ENCODE assay signal across 8 cellular contexts in genomic region chr16:47258874-47259461, GRCh38.
DNase-seq lines count a peak whose midpoint lies in the region; ATAC-seq, FAIRE-seq and TF ChIP-seq lines count a peak whose summit lies in the region.

No MANE protein-coding gene starts in this region.

- CTCF ChIA-PET in activated CD8-positive, alpha-beta memory T cell treated with anti-CD3 and anti-CD28 coated beads, Interleukin-2, amount 10 ng/mL, durations not matched to agents 7 days and 5 days (lab: Charles Lee) = no interaction called here

- H3K4me3 Mint-ChIP-seq in activated CD8-positive, alpha-beta memory T cell treated with anti-CD3 and anti-CD28 coated beads, Interleukin-2, amount 10 ng/mL, durations not matched to agents 7 days and 5 days = no peak overlapping the region

- H3K27me3 ChIP-seq in pancreas = no peaks in the 10 kb centered on the region

- no peaks in the 10 kb centered on the region for H3K27me3 Mint-ChIP-seq in activated CD8-positive, alpha-beta memory T cell treated with anti-CD3 and anti-CD28 coated beads, Interleukin-2, amount 10 ng/mL, durations not matched to agents 7 days and 5 days

- FAIRE-seq in pancreas (lab: Jason Lieb, UNC) = peak; percentile 61

- no peak overlapping the region for H3K4me3 ChIP-seq in pancreas

- H3K9me3 Mint-ChIP-seq in activated CD8-positive, alpha-beta memory T cell treated with anti-CD3 and anti-CD28 coated beads, Interleukin-2, amount 10 ng/mL, durations not matched to agents 7 days and 5 days (ENCODE audit: low read depth) = no peaks in the 10 kb centered on the region

- no peaks in the 10 kb centered on the region for H3K9me3 ChIP-seq in pancreas

- 63% methylated on average over 2 of the region's 2 CpGs for WGBS in pancreas, 2 donors

- ATAC-seq in GM18861 (IDR thresholded peaks at IDR 0.05; ENCODE audit: unreplicated experiment) (peak; percentile 66), pancreas (no peak), GM21723 (IDR thresholded peaks at IDR 0.05; ENCODE audit: unreplicated experiment) (no peak), GM18517 (IDR thresholded peaks at IDR 0.05; ENCODE audit: unreplicated experiment) (no peak)
- no peak for ATAC-seq in activated CD8-positive, alpha-beta memory T cell treated with anti-CD3 and anti-CD28 coated beads, Interleukin-2, amount 10 ng/mL, durations not matched to agents 7 days and 5 days

- intact Hi-C loops in pancreas (cut with DNase I) = no loop called here

- H3K36me3 Mint-ChIP-seq in activated CD8-positive, alpha-beta memory T cell treated with anti-CD3 and anti-CD28 coated beads, Interleukin-2, amount 10 ng/mL, durations not matched to agents 7 days and 5 days = peaks cover 12% of the 10 kb centered on the region

- peaks cover 0 to 5% (median 0%) of the 10 kb centered on the region in 3 donors for H3K36me3 ChIP-seq in pancreas

- TF ChIP-seq CTCF in pancreas (IDR thresholded peaks at IDR 0.05) = peak in 1 of 4 donors; percentile 12

- H3K27ac Mint-ChIP-seq in activated CD8-positive, alpha-beta memory T cell treated with anti-CD3 and anti-CD28 coated beads, Interleukin-2, amount 10 ng/mL, durations not matched to agents 7 days and 5 days = no peak overlapping the region

- H3K4me1 ChIP-seq in pancreas = no peaks in the 10 kb centered on the region

- DNase-seq in CMK (ENCODE audit: low read depth) = peak; percentile 17
- DNase-seq in NCI-H524 treated with DMSO at 0.1 percent for 48 hours (lab: John Stamatoyannopoulos, UW) = peak; percentile 7
- DNase-seq in dermis blood vessel endothelial cell = peak; percentile 62
- DNase-seq in pancreas = no peak
- no peak for DNase-seq in activated CD8-positive, alpha-beta memory T cell treated with anti-CD3 and anti-CD28 coated beads, Interleukin-2, amount 10 ng/mL, durations not matched to agents 7 days and 5 days

- H3K27ac ChIP-seq in pancreas = no peak overlapping the region

- H3K4me1 Mint-ChIP-seq in activated CD8-positive, alpha-beta memory T cell treated with anti-CD3 and anti-CD28 coated beads, Interleukin-2, amount 10 ng/mL, durations not matched to agents 7 days and 5 days = no peaks in the 10 kb centered on the region

Comparison
In these comparisons a context has a peak if more than half of its experiments do, and no peak if none do; other contexts are left out.
1. DNase-seq: peak in CMK (single experiment), NCI-H524 treated with DMSO at 0.1 percent for 48 hours (single experiment) and dermis blood vessel endothelial cell (single experiment); none in pancreas (0 of 6) and activated CD8-positive, alpha-beta memory T cell treated with anti-CD3 and anti-CD28 coated beads, Interleukin-2, amount 10 ng/mL, durations not matched to agents 7 days and 5 days (single experiment).